9 cellular contexts compared by ENCODE assay signal in the genomic region with DNA sequence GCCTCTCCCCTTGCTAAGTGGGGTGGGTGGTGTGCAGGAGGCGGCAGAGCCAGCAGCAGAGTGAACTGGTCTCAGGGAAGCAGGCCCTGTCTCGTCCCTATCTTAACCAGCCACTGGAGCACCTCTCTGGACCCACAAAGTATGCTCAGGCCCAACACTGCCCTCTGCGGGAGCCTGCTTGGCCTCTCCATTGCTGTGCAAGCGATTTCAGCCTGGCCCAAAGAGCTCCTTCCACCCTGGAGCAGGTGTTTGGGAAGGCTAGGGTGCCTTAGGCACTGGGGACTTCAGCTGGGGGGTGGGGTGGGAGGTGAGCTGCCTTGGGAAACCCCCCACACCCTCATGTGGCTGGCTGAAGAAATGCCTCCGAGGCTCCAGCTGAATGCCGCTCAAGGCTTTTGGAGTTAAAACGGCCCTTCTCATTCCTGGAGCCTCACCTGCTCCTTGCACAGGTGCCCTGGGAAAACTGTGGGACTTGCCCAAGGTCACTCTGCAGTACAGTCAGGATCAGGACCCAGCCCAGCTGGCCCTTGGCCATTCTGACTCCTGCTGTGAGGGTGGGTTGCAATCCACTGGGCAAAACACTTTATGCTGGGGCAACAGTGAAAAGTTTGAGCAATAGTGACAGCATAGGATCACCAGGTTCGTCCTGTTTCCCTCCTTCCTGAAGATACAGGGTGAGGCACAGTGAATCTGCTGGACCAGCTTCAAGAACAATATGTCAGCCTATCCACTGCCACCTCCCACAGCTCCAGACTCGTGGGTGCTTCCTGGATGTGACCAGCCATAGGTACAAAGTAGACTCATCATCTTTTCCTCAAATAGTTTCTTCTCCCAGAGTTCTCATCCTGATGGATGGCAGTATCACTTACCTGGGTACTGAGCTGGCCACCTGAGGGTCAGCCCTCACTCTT. TPM values are rescaled to one million over a fixed set of nuclear protein-coding genes. Genes with fewer than 3 reads are reported as not detected.
DNase-seq lines count a peak whose midpoint lies in the region; ATAC-seq, FAIRE-seq and TF ChIP-seq lines count a peak whose summit lies in the region.
"Had no signal": no experiment of that assay in that cellular context is flagged by ENCODE, and none has a peak within 500 bp of the region (broad histone marks: within the 10 kb centered on the region; RNA-seq: fewer than 3 reads in every experiment).

No MANE protein-coding gene starts in this region.

- no peaks in the 10 kb centered on the region for H3K27me3 ChIP-seq in gastrocnemius medialis
- no peaks in the 10 kb centered on the region for H3K27me3 ChIP-seq in vagina

- in situ Hi-C loops in gastrocnemius medialis (cut with MboI; ENCODE audit: low sequenced_read_pairs in 4 of 4), result no loop called here

- H3K9me3 ChIP-seq in HEK293 (ENCODE audit: control insufficient read depth, insufficient read depth, low read depth, low read length) (no peaks in the 10 kb centered on the region), gastrocnemius medialis (no peaks in the 10 kb centered on the region), vagina (no peaks in the 10 kb centered on the region)

- peak; percentile 32 for TF ChIP-seq CTCF in C4-2B (conservative IDR thresholded peaks at IDR 0.05)
- peak; percentile 79 for TF ChIP-seq CTCF in HEK293 (tag by site-specific recombination; IDR thresholded peaks at IDR 0.05)
- TF ChIP-seq CTCF in fibroblast of villous mesenchyme (IDR thresholded peaks at IDR 0.05; ENCODE audit: insufficient read depth, low read depth, low read length), result peak; percentile 75
- peak in 2 of 5 experiments; percentile 16 to 35 for TF ChIP-seq CTCF in gastrocnemius medialis (IDR thresholded peaks at IDR 0.05 in 4 of 5, conservative IDR thresholded peaks at IDR 0.05 in 1 of 5)
- no peak for TF ChIP-seq CTCF in vagina (IDR thresholded peaks at IDR 0.05)

- intact Hi-C loops in gastrocnemius medialis (cut with DNase I; ENCODE audit: low total_unique reads) (no loop called here), vagina (cut with DNase I) (no loop called here)

- DNase-seq in RPMI8226 (peak; percentile 82), fibroblast of villous mesenchyme (ENCODE audit: low read depth) (peak; percentile 61), gastrocnemius medialis (no peak), vagina (ENCODE audit: extremely low spot score in 2 of 2) (no peak), NCI-H1048 (lab: John Stamatoyannopoulos, UW) (no peak), GM12891 (ENCODE audit: insufficient read length, low spot score) (no peak)

- CTCF ChIA-PET in HEK293 (lab: Yijun Ruan, JAX), result interaction anchor here (0.5 to 12.5 kb wide), 36 partner anchors 8 to 1533 kb away, joined by 3 to 187 read pairs (median 4); a partner anchor contains a TSS

- POLR2A ChIA-PET in HEK293 (lab: Yijun Ruan, JAX), result interaction anchor here (0.6 to 1.6 kb wide), 3 partner anchors 43 to 105 kb away, joined by 3 to 5 read pairs (median 4); a partner anchor contains a TSS

- no peak for FAIRE-seq in GM12891 (lab: Jason Lieb, UNC)

- H3K36me3 ChIP-seq in HEK293 (ENCODE audit: control insufficient read depth in 2 of 2, insufficient read depth in 1 of 2, low read length in 2 of 2) (no peaks in the 10 kb centered on the region), gastrocnemius medialis (no peaks in the 10 kb centered on the region), vagina (no peaks in the 10 kb centered on the region)

- H3K27ac ChIP-seq in C4-2B (no peak overlapping the region), HEK293 (ENCODE audit: extremely low read depth, low read depth, low read length) (no peak overlapping the region), gastrocnemius medialis (no peak overlapping the region), vagina (no peak overlapping the region)
- H3K27ac ChIP-seq: epithelial cell of prostate had no signal

- no peak for TF ChIP-seq POLR2A in gastrocnemius medialis (IDR thresholded peaks at IDR 0.05)
- TF ChIP-seq POLR2A in vagina (IDR thresholded peaks at IDR 0.05), result no peak
- no peak for TF ChIP-seq POLR2A in GM12891 (IDR thresholded peaks at IDR 0.05; ENCODE audit: low read depth, low read length)

- ATAC-seq in gastrocnemius medialis, result peak; percentile 46 to 53

- H3K4me1 ChIP-seq in HEK293 (ENCODE audit: control insufficient read depth, insufficient read depth, low read length) (no peaks in the 10 kb centered on the region), gastrocnemius medialis (no peaks in the 10 kb centered on the region), vagina (no peaks in the 10 kb centered on the region)

- H3K4me3 ChIP-seq in HEK293 (ENCODE audit: low read depth, low read length), result no peak overlapping the region
- H3K4me3 ChIP-seq in fibroblast of villous mesenchyme (ENCODE audit: low read depth, low read length), result no peak overlapping the region
- no peak overlapping the region for H3K4me3 ChIP-seq in gastrocnemius medialis
- H3K4me3 ChIP-seq in vagina, result no peak overlapping the region

TF ChIP-seq in HEK293, 187 proteins besides CTCF, POLR2A, EP300 and RAD21 (continues in another document):
- TF ChIP-seq ZNF629 (tag by site-specific recombination; IDR thresholded peaks at IDR 0.05), result no peak
- TF ChIP-seq, protein P1, sequence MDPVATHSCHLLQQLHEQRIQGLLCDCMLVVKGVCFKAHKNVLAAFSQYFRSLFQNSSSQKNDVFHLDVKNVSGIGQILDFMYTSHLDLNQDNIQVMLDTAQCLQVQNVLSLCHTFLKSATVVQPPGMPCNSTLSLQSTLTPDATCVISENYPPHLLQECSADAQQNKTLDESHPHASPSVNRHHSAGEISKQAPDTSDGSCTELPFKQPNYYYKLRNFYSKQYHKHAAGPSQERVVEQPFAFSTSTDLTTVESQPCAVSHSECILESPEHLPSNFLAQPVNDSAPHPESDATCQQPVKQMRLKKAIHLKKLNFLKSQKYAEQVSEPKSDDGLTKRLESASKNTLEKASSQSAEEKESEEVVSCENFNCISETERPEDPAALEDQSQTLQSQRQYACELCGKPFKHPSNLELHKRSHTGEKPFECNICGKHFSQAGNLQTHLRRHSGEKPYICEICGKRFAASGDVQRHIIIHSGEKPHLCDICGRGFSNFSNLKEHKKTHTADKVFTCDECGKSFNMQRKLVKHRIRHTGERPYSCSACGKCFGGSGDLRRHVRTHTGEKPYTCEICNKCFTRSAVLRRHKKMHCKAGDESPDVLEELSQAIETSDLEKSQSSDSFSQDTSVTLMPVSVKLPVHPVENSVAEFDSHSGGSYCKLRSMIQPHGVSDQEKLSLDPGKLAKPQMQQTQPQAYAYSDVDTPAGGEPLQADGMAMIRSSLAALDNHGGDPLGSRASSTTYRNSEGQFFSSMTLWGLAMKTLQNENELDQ (tag by site-specific recombination; IDR thresholded peaks at IDR 0.05; ENCODE audit: low read depth), result no peak
- peak; percentile 45 for TF ChIP-seq ZNF654 (tag by site-specific recombination; IDR thresholded peaks at IDR 0.05; ENCODE audit: low read depth)
- no peak for TF ChIP-seq ZNF600 (tag by site-specific recombination; IDR thresholded peaks at IDR 0.05)
- no peak for TF ChIP-seq ZNF394 (tag by site-specific recombination; IDR thresholded peaks at IDR 0.05; ENCODE audit: borderline replicate concordance)

TF ChIP-seq in GM12891, 5 proteins besides CTCF, POLR2A, EP300 and RAD21:
- TF ChIP-seq PAX5 (IDR thresholded peaks at IDR 0.05; ENCODE audit: insufficient read depth, low read length, severe bottlenecking) (no peak), TAF1 (IDR thresholded peaks at IDR 0.05; ENCODE audit: low read depth, low read length) (no peak), SPI1 (IDR thresholded peaks at IDR 0.05; ENCODE audit: low read depth, low read length) (no peak), POLR2AphosphoS5 (IDR thresholded peaks at IDR 0.05; ENCODE audit: low read depth, low read length) (no peak), POU2F2 (IDR thresholded peaks at IDR 0.05; ENCODE audit: low read depth, low read length) (no peak)

RNA-seq across cellular contexts. Expression of a gene that starts 5.9 kb away (rescaled TPM):
- total RNA-seq in fibroblast of villous mesenchyme, result 17.4 and 25.9 TPM in 2 replicates
- 10 to 100 TPM; 16.4 to 46.5 (median 32.4) TPM for total RNA-seq in gastrocnemius medialis
- 29.7 TPM for total RNA-seq in vagina
- 14.6 TPM for polyA plus RNA-seq in GM12891 (2012; ENCODE audit: low read depth, missing spikeins)

RNA-seq across cellular contexts. Expression of a gene that starts 8.6 kb away (rescaled TPM):
- total RNA-seq in fibroblast of villous mesenchyme, result not detected in 2 replicates
- not detected for total RNA-seq in gastrocnemius medialis
- total RNA-seq in vagina, result not detected
- 0.13 TPM for polyA plus RNA-seq in GM12891 (2012; ENCODE audit: low read depth, missing spikeins)

RNA-seq across cellular contexts. Expression of a gene that starts 42.4 kb away (rescaled TPM):
- 13.4 and 14.2 TPM in 2 replicates for total RNA-seq in fibroblast of villous mesenchyme
- total RNA-seq in gastrocnemius medialis, result 10 to 100 TPM; 11.4 to 29.8 (median 23.3) TPM
- 34.6 TPM for total RNA-seq in vagina
- polyA plus RNA-seq in GM12891 (2012; ENCODE audit: low read depth, missing spikeins), result 11.8 TPM

Comparison
In these comparisons a context has a peak if more than half of its experiments do, and no peak if none do; other contexts are left out.
1. CTCF ChIP-seq: peak in C4-2B (single experiment), HEK293 (single experiment) and fibroblast of villous mesenchyme (single experiment); none in vagina (0 of 3).
2. DNase-seq: peak in RPMI8226 (single experiment) and fibroblast of villous mesenchyme (single experiment); none in gastrocnemius medialis (0 of 2), vagina (0 of 2), NCI-H1048 (single experiment) and GM12891 (single experiment).